ENCODE assay signal across 1 cellular context in the genomic region with DNA sequence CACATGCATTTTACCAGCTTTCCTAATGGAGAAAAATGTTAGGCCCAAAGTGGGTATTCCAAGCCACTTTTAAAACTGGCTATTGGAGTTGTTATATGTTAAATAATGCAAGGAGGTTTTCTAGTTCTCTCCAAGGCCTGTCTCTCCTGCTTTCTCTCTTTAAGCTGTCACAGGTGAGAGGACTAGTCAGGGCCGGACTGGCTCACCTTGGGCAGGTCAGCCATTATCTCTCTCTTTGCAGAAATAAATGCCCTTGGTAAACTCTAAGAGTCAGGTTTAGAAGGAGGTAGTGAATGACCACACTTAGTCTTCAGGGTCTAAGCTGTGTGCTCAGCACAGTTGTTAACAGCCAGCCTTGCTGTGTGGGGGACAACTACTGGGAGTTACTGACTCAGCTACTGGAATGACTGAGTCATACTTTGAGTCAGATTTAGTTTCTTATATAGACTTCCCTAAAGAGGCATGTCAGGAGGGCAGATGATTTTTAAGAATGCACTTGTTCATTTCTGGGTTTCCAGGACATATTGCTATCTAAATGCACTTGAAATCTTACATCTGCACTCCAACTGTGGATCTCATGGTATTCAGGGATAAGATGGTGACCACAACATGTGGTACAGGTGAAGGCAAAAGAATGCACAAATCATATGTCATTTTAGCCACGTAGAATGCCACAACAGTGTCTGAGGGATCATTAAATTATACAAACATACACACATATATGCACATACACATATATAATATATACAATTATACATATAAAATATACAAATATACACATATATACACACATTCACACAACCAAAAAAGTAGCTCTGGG.
TF ChIP-seq lines count a peak whose summit lies in the region.

No MANE protein-coding gene starts in this region.

TF ChIP-seq in HCT116, 20 proteins besides CTCF, POLR2A, EP300 and RAD21 (continued from another document):
- TF ChIP-seq, protein P1, sequence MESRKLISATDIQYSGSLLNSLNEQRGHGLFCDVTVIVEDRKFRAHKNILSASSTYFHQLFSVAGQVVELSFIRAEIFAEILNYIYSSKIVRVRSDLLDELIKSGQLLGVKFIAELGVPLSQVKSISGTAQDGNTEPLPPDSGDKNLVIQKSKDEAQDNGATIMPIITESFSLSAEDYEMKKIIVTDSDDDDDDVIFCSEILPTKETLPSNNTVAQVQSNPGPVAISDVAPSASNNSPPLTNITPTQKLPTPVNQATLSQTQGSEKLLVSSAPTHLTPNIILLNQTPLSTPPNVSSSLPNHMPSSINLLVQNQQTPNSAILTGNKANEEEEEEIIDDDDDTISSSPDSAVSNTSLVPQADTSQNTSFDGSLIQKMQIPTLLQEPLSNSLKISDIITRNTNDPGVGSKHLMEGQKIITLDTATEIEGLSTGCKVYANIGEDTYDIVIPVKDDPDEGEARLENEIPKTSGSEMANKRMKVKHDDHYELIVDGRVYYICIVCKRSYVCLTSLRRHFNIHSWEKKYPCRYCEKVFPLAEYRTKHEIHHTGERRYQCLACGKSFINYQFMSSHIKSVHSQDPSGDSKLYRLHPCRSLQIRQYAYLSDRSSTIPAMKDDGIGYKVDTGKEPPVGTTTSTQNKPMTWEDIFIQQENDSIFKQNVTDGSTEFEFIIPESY (IDR thresholded peaks at IDR 0.05; ENCODE audit: extremely low read depth, insufficient replicate concordance, low read length): no peak
- TF ChIP-seq FOSL1 (IDR thresholded peaks at IDR 0.05; ENCODE audit: low read depth) (peak; percentile 100), JUND (IDR thresholded peaks at IDR 0.05) (peak; percentile 99), SRF (IDR thresholded peaks at IDR 0.05; ENCODE audit: low read depth) (peak; percentile 91), EGR1 (IDR thresholded peaks at IDR 0.05; ENCODE audit: low read depth) (peak; percentile 65)
- TF ChIP-seq, protein P2, sequence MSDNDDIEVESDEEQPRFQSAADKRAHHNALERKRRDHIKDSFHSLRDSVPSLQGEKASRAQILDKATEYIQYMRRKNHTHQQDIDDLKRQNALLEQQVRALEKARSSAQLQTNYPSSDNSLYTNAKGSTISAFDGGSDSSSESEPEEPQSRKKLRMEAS (IDR thresholded peaks at IDR 0.05): peak; percentile 66
